13 cellular contexts compared by ENCODE assay signal in genomic region chr5:15615859-15616258, GRCh38.
"Had no signal": no experiment of that assay in that cellular context is flagged by ENCODE, and none has a peak within 500 bp of the region (broad histone marks: within the 10 kb centered on the region; RNA-seq: fewer than 3 reads in every experiment).

No MANE protein-coding gene starts in this region.

- ATAC-seq: sciatic nerve; stimulated activated naive CD8-positive, alpha-beta T cell treated with anti-CD3 and anti-CD28 coated beads, Interleukin-15, amount 100 ng/mL, for 72 hours had no signal

- H3K4me1 ChIP-seq: neural progenitor cell, spleen had no signal

- H3K27ac ChIP-seq: brain microvascular endothelial cell, neural progenitor cell, ovary, spleen had no signal

- H3K27me3 ChIP-seq: brain microvascular endothelial cell, neural progenitor cell, ovary, spleen had no signal

- DNase-seq: activated CD4-positive, alpha-beta T cell treated with anti-CD3 and anti-CD28 coated beads, Interleukin-2, amount 10 ng/mL, durations not matched to agents 24 days and 14 days; activated CD4-positive, CD25-positive, alpha-beta regulatory T cell; activated CD8-positive, alpha-beta memory T cell treated with anti-CD3 and anti-CD28 coated beads, Interleukin-2, amount 50 U/mL, for 48 hours; activated naive CD8-positive, alpha-beta T cell treated with anti-CD3 and anti-CD28 coated beads for 36 hours; brain microvascular endothelial cell; cortex of kidney; effector CD8-positive, alpha-beta T cell; naive B cell; ovary; spleen; stimulated activated naive CD8-positive, alpha-beta T cell treated with anti-CD3 and anti-CD28 coated beads, Interleukin-15, amount 100 ng/mL, for 72 hours had no signal

- H3K9me3 ChIP-seq: ovary had no signal

- H3K36me3 ChIP-seq: brain microvascular endothelial cell, neural progenitor cell, ovary, spleen had no signal

- H3K9ac ChIP-seq: neural progenitor cell had no signal

- H2AFZ ChIP-seq: neural progenitor cell had no signal

- H3K4me3 ChIP-seq: neural progenitor cell, ovary, spleen had no signal

- H3K4me2 ChIP-seq: neural progenitor cell had no signal
